Comparison of ENCODE assay signal across 8 cellular contexts in genomic region chr12:101823891-101824290, GRCh38. TPM values are rescaled to one million over a fixed set of nuclear protein-coding genes. Genes with fewer than 3 reads are reported as not detected.
DNase-seq lines count a peak whose midpoint lies in the region; ATAC-seq, FAIRE-seq and TF ChIP-seq lines count a peak whose summit lies in the region.

No MANE protein-coding gene starts in this region.

- POLR2A ChIA-PET in endothelial cell of umbilical vein (lab: Charles Lee) = no interaction called here
- POLR2A ChIA-PET in naive thymus-derived CD4-positive, alpha-beta T cell (lab: Charles Lee) = interaction anchor here (0.8 to 1.6 kb wide), 3 partner anchors 12 to 50 kb away, joined by 3 to 5 read pairs (median 4); no protein-coding TSS in a partner anchor

- H3K4me1 Mint-ChIP-seq in naive thymus-derived CD4-positive, alpha-beta T cell = peaks cover 41 to 81% (median 78%) of the 10 kb centered on the region in 7 donors

- peak; percentile 49 for DNase-seq in NCI-H460 (ENCODE audit: extremely low read depth, low read depth)
- peak; percentile 30 to 45 for DNase-seq in activated CD8-positive, alpha-beta memory T cell treated with anti-CD3 and anti-CD28 coated beads for 4 hours (ENCODE audit: low read depth in 2 of 2)
- peak; percentile 18 for DNase-seq in endothelial cell of umbilical vein (ENCODE audit: low read depth, low spot score)
- DNase-seq in naive thymus-derived CD4-positive, alpha-beta T cell = peak; percentile 28 to 87 (median 82)
- DNase-seq in stomach = peak; percentile 53

- no peak for TF ChIP-seq POLR2A in GM18505 (IDR thresholded peaks at IDR 0.05; ENCODE audit: borderline replicate concordance, extremely low read depth, insufficient read depth, insufficient read length)
- TF ChIP-seq POLR2A in endothelial cell of umbilical vein (IDR thresholded peaks at IDR 0.05; ENCODE audit: low read depth, low read length) = no peak
- no peak for TF ChIP-seq POLR2A in stomach (IDR thresholded peaks at IDR 0.05)

- H3K36me3 Mint-ChIP-seq in naive thymus-derived CD4-positive, alpha-beta T cell = peaks cover 0 to 21% (median 9%) of the 10 kb centered on the region in 5 donors

- dilution Hi-C loops in endothelial cell of umbilical vein (cut with MboI; ENCODE audit: extremely low pct_ligation_motif_present, low sequenced_read_pairs) = no loop called here

- H3K27ac ChIP-seq in 22Rv1 = no peak overlapping the region
- H3K27ac ChIP-seq in endothelial cell of umbilical vein (ENCODE audit: insufficient read depth, low read depth, low read length) = no peak overlapping the region
- H3K27ac ChIP-seq in naive thymus-derived CD4-positive, alpha-beta T cell (ENCODE audit: low read depth, low read length) = no peak overlapping the region
- peak overlapping the region; percentile 3 to 60 (median 44) for H3K27ac ChIP-seq in stomach

- H3K4me1 ChIP-seq in endothelial cell of umbilical vein (ENCODE audit: control insufficient read depth, extremely low read depth, insufficient read depth, low read length) (peaks cover 5% of the 10 kb centered on the region), stomach (peaks cover 22 to 58% (median 41%) of the 10 kb centered on the region in 4 donors)
- H3K4me1 ChIP-seq in naive thymus-derived CD4-positive, alpha-beta T cell (ENCODE audit: control insufficient read depth in 2 of 2, insufficient read depth in 2 of 2, low read length in 2 of 2) = peaks cover 5 to 24% of the 10 kb centered on the region in 2 donors

- no peaks in the 10 kb centered on the region for H3K9me1 ChIP-seq in endothelial cell of umbilical vein (replicated peaks; ENCODE audit: control insufficient read depth, extremely low read depth, insufficient read depth, low read length)

- no TSS peak for BruUV-seq in endothelial cell of umbilical vein (replicated peaks; lab: Mats Ljungman, UMichigan)

- H3K27me3 ChIP-seq in endothelial cell of umbilical vein (ENCODE audit: control insufficient read depth in 2 of 2, insufficient read depth in 2 of 2, low read length in 2 of 2) (no peaks in the 10 kb centered on the region), stomach (no peaks in the 10 kb centered on the region)
- H3K27me3 ChIP-seq in naive thymus-derived CD4-positive, alpha-beta T cell (ENCODE audit: control insufficient read depth in 2 of 2, insufficient read depth in 2 of 2, low read length in 2 of 2) = no peaks in the 10 kb centered on the region

- H3K79me2 ChIP-seq in endothelial cell of umbilical vein (ENCODE audit: control insufficient read depth, insufficient read depth, low read length) = no peaks in the 10 kb centered on the region

- ATAC-seq in GM18505 (IDR thresholded peaks at IDR 0.05; ENCODE audit: unreplicated experiment) (peak; percentile 76), HG02885 (IDR thresholded peaks at IDR 0.05; ENCODE audit: poor library complexity, unreplicated experiment) (peak; percentile 80)
- ATAC-seq in naive thymus-derived CD4-positive, alpha-beta T cell = peak; percentile 100

- H3K9ac ChIP-seq in endothelial cell of umbilical vein (replicated peaks; ENCODE audit: extremely low read depth, insufficient read depth, low read length) = no peak overlapping the region

- WGBS in stomach, 5 donors = 5 to 14% (median 11%) methylated on average over 3 of the region's 3 CpGs

- peaks cover 0 to 3% (median 0%) of the 10 kb centered on the region in 11 donors for H3K9me3 Mint-ChIP-seq in naive thymus-derived CD4-positive, alpha-beta T cell

- H3K9me3 ChIP-seq in endothelial cell of umbilical vein (replicated peaks; ENCODE audit: control insufficient read depth, insufficient read depth, low read length) (no peaks in the 10 kb centered on the region), stomach (no peaks in the 10 kb centered on the region)
- no peaks in the 10 kb centered on the region for H3K9me3 ChIP-seq in naive thymus-derived CD4-positive, alpha-beta T cell (ENCODE audit: control insufficient read depth in 2 of 3, low read length in 3 of 3)

- H3K4me3 ChIP-seq in endothelial cell of umbilical vein (replicated peaks in 1 of 3; ENCODE audit: insufficient read depth in 1 of 3, low read depth in 1 of 3, low read length in 3 of 3) (no peak overlapping the region), stomach (no peak overlapping the region)
- H3K4me3 ChIP-seq in naive thymus-derived CD4-positive, alpha-beta T cell (ENCODE audit: low read length) = no peak overlapping the region

- no peak for TF ChIP-seq EP300 in stomach (IDR thresholded peaks at IDR 0.05)

- H3K36me3 ChIP-seq in endothelial cell of umbilical vein (ENCODE audit: control insufficient read depth in 2 of 2, extremely low read depth in 1 of 2, insufficient read depth in 2 of 2, low read length in 2 of 2) (no peaks in the 10 kb centered on the region), stomach (no peaks in the 10 kb centered on the region)
- no peaks in the 10 kb centered on the region for H3K36me3 ChIP-seq in naive thymus-derived CD4-positive, alpha-beta T cell (ENCODE audit: control insufficient read depth in 2 of 3, insufficient read depth in 3 of 3, low read length in 3 of 3)

- H3K4me3 Mint-ChIP-seq in naive thymus-derived CD4-positive, alpha-beta T cell = peak overlapping the region; percentile 15 to 84 (median 64)

- TF ChIP-seq CTCF in 22Rv1 (IDR thresholded peaks at IDR 0.05) = 0 out of 2 replicates have a peak, but pooled peaks have one; percentile 8
- TF ChIP-seq CTCF in endothelial cell of umbilical vein (IDR thresholded peaks at IDR 0.05; ENCODE audit: extremely low read depth in 1 of 2, insufficient read depth in 1 of 2, low read depth in 1 of 2, low read length in 2 of 2) = peak; percentile 10 to 13
- peak in 2 of 7 experiments; percentile 10 to 32 for TF ChIP-seq CTCF in stomach (IDR thresholded peaks at IDR 0.05)

- intact Hi-C loops in endothelial cell of umbilical vein (cut with micrococcal nuclease) (no loop called here), stomach (cut with DNase I; ENCODE audit: low total_unique reads) (no loop called here)
- intact Hi-C loops in naive thymus-derived CD4-positive, alpha-beta T cell (cut with micrococcal nuclease) = loop anchor here (1.0 to 2.0 kb wide), 2 partner anchors 7 to 15 kb away; no protein-coding TSS in a partner anchor

- peak overlapping the region; percentile 33 to 97 (median 85) for H3K27ac Mint-ChIP-seq in naive thymus-derived CD4-positive, alpha-beta T cell

- FAIRE-seq in endothelial cell of umbilical vein (lab: Jason Lieb, UNC) = no peak

- H3K27me3 Mint-ChIP-seq in naive thymus-derived CD4-positive, alpha-beta T cell = no peaks in the 10 kb centered on the region

- no peak overlapping the region for H2AFZ ChIP-seq in endothelial cell of umbilical vein (ENCODE audit: low read depth, low read length)

- no peaks in the 10 kb centered on the region for H4K20me1 ChIP-seq in endothelial cell of umbilical vein (replicated peaks; ENCODE audit: control insufficient read depth, extremely low read depth, insufficient read depth, low read length)

- CTCF ChIA-PET in endothelial cell of umbilical vein (lab: Charles Lee) = interaction anchor here (0.7 to 2.2 kb wide), 7 partner anchors 10 to 409 kb away, joined by 3 to 13 read pairs (median 6); no protein-coding TSS in a partner anchor
- CTCF ChIA-PET in naive thymus-derived CD4-positive, alpha-beta T cell (lab: Charles Lee) = interaction anchor here (0.5 to 9.8 kb wide), 7 partner anchors 12 to 62 kb away, joined by 3 to 73 read pairs (median 4); no protein-coding TSS in a partner anchor

- H3K4me2 ChIP-seq in endothelial cell of umbilical vein (ENCODE audit: insufficient read depth, low read length) = no peak overlapping the region

TF ChIP-seq in endothelial cell of umbilical vein, 7 proteins besides CTCF, POLR2A, EP300 and RAD21:
- no peak for TF ChIP-seq MYC (IDR thresholded peaks at IDR 0.05; ENCODE audit: low read depth, low read length)
- TF ChIP-seq GATA2 (IDR thresholded peaks at IDR 0.05; ENCODE audit: insufficient read depth, insufficient read length, low read depth, low read length) = no peak
- TF ChIP-seq EZH2 (IDR thresholded peaks at IDR 0.05; ENCODE audit: borderline replicate concordance, low read depth, low read length, severe bottlenecking) = no peak
- no peak for TF ChIP-seq JUN (IDR thresholded peaks at IDR 0.05; ENCODE audit: borderline replicate concordance, insufficient read depth, insufficient read length, low read depth)

RNA-seq across cellular contexts. Expression of gene GNPTAB, which starts 6.9 kb away (rescaled TPM):
- total RNA-seq in NCI-H460 (2014; rRNA removed; shearing (Covaris generic)) = 11.6 and 17.6 TPM in 2 replicates
- polyA plus RNA-seq in NCI-H460 (2014; cell fraction: nucleus; rRNA removed) = 9.9 and 11.6 TPM in 2 replicates
- total RNA-seq in endothelial cell of umbilical vein = 39.2 and 39.5 TPM in 2 replicates
- polyA plus RNA-seq in endothelial cell of umbilical vein = 14.7 and 15.6 TPM in 2 replicates
- 17.6 and 17.7 TPM in 2 replicates for polyA plus RNA-seq in endothelial cell of umbilical vein (2011; cell fraction: cytosol; rRNA removed)
- 21.3 and 25.8 TPM in 2 replicates for polyA plus RNA-seq in endothelial cell of umbilical vein (2011; cell fraction: nucleus; rRNA removed)
- polyA plus RNA-seq in endothelial cell of umbilical vein (2012) = 33.9 and 36.8 TPM in 2 replicates
- polyA minus RNA-seq in endothelial cell of umbilical vein = 51.0 and 53.7 TPM in 2 replicates
- 16.7 TPM for polyA minus RNA-seq in endothelial cell of umbilical vein (2011; cell fraction: cytosol; rRNA and poly(A)+ RNA removed)
- 24.0 and 32.3 TPM in 2 replicates for polyA minus RNA-seq in endothelial cell of umbilical vein (2011; cell fraction: nucleus; rRNA and poly(A)+ RNA removed)
- 10 to 100 TPM; 42.0 to 85.1 (median 62.2) TPM for total RNA-seq in naive thymus-derived CD4-positive, alpha-beta T cell
- 10 to 100 TPM; 28.2 to 33.5 TPM for polyA plus RNA-seq in naive thymus-derived CD4-positive, alpha-beta T cell
- 10 to 100 TPM; 15.8 to 63.2 (median 42.0) TPM for total RNA-seq in stomach
- 10 to 100 TPM in 2 of 3 donors, 1 to 10 TPM in 1; 8.9 to 12.6 (median 11.5) TPM for polyA plus RNA-seq in stomach

RNA-seq across cellular contexts. Expression of gene DRAM1, which starts 53.5 kb away (rescaled TPM):
- 26.6 and 30.8 TPM in 2 replicates for total RNA-seq in NCI-H460 (2014; rRNA removed; shearing (Covaris generic))
- 7.3 and 12.8 TPM in 2 replicates for polyA plus RNA-seq in NCI-H460 (2014; cell fraction: nucleus; rRNA removed)
- total RNA-seq in endothelial cell of umbilical vein (42.4 and 46.3 TPM in 2 replicates), stomach (10 to 100 TPM in 3 of 5 donors, 1 to 10 TPM in 1, under 1 TPM in 1; 0.89 to 71.8 (median 16.5) TPM)
- polyA plus RNA-seq in endothelial cell of umbilical vein (24.6 and 26.3 TPM in 2 replicates), stomach (10 to 100 TPM in 2 of 3 donors, 1 to 10 TPM in 1; 8.2 to 16.3 (median 10.8) TPM)
- polyA plus RNA-seq in endothelial cell of umbilical vein (2011; cell fraction: cytosol; rRNA removed) = 29.8 and 30.4 TPM in 2 replicates
- 15.7 and 18.7 TPM in 2 replicates for polyA plus RNA-seq in endothelial cell of umbilical vein (2011; cell fraction: nucleus; rRNA removed)
- 49.9 and 52.5 TPM in 2 replicates for polyA plus RNA-seq in endothelial cell of umbilical vein (2012)
- polyA minus RNA-seq in endothelial cell of umbilical vein = 39.5 and 41.8 TPM in 2 replicates
- polyA minus RNA-seq in endothelial cell of umbilical vein (2011; cell fraction: cytosol; rRNA and poly(A)+ RNA removed) = 24.2 TPM
- polyA minus RNA-seq in endothelial cell of umbilical vein (2011; cell fraction: nucleus; rRNA and poly(A)+ RNA removed) = 20.3 and 26.5 TPM in 2 replicates
- 1 to 10 TPM; 2.4 to 9.5 (median 2.6) TPM for total RNA-seq in naive thymus-derived CD4-positive, alpha-beta T cell
- 1 to 10 TPM; 1.4 to 2.4 TPM for polyA plus RNA-seq in naive thymus-derived CD4-positive, alpha-beta T cell

Comparison
In these comparisons a context has a peak if more than half of its experiments do, and no peak if none do; other contexts are left out.
1. H3K27ac ChIP-seq: peak in stomach (5 of 5); none in 22Rv1 (single experiment), endothelial cell of umbilical vein (single experiment) and naive thymus-derived CD4-positive, alpha-beta T cell (single experiment).
2. DNase-seq: peak in every context shown above with its lines; median percentile 82 in naive thymus-derived CD4-positive, alpha-beta T cell; 53 in stomach; 49 in NCI-H460; 38 in activated CD8-positive, alpha-beta memory T cell treated with anti-CD3 and anti-CD28 coated beads for 4 hours; 18 in endothelial cell of umbilical vein.
3. intact Hi-C loops: an anchor here in naive thymus-derived CD4-positive, alpha-beta T cell (1.0 to 2.0 kb wide); none called in endothelial cell of umbilical vein and stomach.
4. Peak in every context shown above with its lines, with median percentiles within 50 percentile points of each other: ATAC-seq.